Comparison of ENCODE assay signal across 8 cellular contexts in the genomic region with DNA sequence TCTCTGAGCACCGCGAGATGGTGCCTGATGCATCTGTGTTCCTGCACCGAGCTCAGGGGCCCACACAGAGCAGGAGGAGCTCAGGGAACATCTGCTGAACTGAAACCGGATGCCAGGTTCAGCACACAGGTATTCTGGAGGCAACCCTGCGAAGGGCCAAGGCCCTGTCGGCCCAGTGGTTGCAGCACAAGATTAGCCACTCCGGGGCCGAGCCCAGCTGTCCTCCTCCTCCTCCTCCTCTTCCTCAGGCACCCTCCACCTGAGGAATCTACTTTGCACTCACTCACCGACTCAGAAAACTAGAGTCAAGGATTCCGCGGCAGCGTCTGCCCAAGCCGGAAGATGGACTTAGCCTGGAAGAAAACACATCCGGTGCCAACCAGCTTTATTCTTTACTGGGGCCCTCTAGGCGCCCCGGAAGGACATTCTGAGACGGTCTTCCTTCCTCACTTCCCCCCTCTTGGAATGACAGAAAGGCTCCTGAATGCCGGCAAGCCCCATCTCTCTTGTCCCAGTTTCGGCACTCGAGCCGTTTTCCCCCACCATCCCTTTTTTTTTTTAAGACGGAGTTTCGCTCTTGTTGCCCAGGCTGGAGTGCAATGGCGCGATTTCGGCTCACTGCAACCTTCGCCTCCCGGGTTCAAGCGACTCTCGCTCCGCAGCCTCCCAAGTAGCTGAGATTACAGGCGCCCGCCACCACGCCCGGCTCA. TPM values are rescaled to one million over a fixed set of nuclear protein-coding genes. Genes with fewer than 3 reads are reported as not detected.
A peak's percentile ranks its signal among the peaks of the same experiment; 100 is the strongest.
DNase-seq lines count a peak whose midpoint lies in the region; ATAC-seq and TF ChIP-seq lines count a peak whose summit lies in the region.

A gene with protein sequence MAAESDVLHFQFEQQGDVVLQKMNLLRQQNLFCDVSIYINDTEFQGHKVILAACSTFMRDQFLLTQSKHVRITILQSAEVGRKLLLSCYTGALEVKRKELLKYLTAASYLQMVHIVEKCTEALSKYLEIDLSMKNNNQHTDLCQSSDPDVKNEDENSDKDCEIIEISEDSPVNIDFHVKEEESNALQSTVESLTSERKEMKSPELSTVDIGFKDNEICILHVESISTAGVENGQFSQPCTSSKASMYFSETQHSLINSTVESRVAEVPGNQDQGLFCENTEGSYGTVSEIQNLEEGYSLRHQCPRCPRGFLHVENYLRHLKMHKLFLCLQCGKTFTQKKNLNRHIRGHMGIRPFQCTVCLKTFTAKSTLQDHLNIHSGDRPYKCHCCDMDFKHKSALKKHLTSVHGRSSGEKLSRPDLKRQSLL (minus strand): TSS at position 360 of the 710 bp plus-strand sequence. CDS start 1,251 bp downstream, outside the sequence.

- peak within 1 kb of the TSS; percentile 74 for H3K4me2 ChIP-seq in IMR-90 (ENCODE audit: low read depth, low read length)

- H3K9me3 ChIP-seq in IMR-90 (ENCODE audit: control insufficient read depth, insufficient read depth, low read length): no peaks in the 10 kb centered on the region
- no peaks in the 10 kb centered on the region for H3K9me3 ChIP-seq in esophagus muscularis mucosa

- peak within 1 kb of the TSS; percentile 87 for H3K4me3 ChIP-seq in IMR-90 (ENCODE audit: insufficient read depth, low read depth, low read length)
- peak within 1 kb of the TSS; percentile 78 to 85 (median 78) for H3K4me3 ChIP-seq in esophagus muscularis mucosa

- CTCF ChIA-PET in IMR-90 (lab: Yijun Ruan, JAX): interaction anchor here (0.5 to 1.3 kb wide), 2 partner anchors 42 to 437 kb away, joined by 3 to 4 read pairs; no protein-coding TSS in a partner anchor

- H4K5ac ChIP-seq in IMR-90 (ENCODE audit: low read depth, low read length): peak within 1 kb of the TSS; percentile 99

- POLR2A ChIA-PET in IMR-90 (lab: Charles Lee; ENCODE audit: unreplicated experiment): interaction anchor here (0.6 to 0.7 kb wide), 3 partner anchors 19 to 392 kb away, joined by 3 to 8 read pairs (median 6); no protein-coding TSS in a partner anchor

- no peak within 1 kb of the TSS for H2BK20ac ChIP-seq in IMR-90 (ENCODE audit: low read depth, low read length)

- ATAC-seq in GM21529 (IDR thresholded peaks at IDR 0.05; ENCODE audit: unreplicated experiment): peak; percentile 98
- peak; percentile 97 for ATAC-seq in IMR-90 (ENCODE audit: low read depth)

- in situ Hi-C loops in IMR-90 (cut with MboI; ENCODE audit: low sequenced_read_pairs): no loop called here

- H3K18ac ChIP-seq in IMR-90 (ENCODE audit: low read depth, low read length): peak within 1 kb of the TSS; percentile 73

- no peak within 1 kb of the TSS; the same call in 2 of the 3 replicates for H2BK15ac ChIP-seq in IMR-90 (ENCODE audit: low read depth, low read length)

- intact Hi-C loops in IMR-90 (cut with micrococcal nuclease) (no loop called here), esophagus muscularis mucosa (cut with DNase I) (loop anchor here (5.0 kb wide), 1 partner anchor 79 kb away; no protein-coding TSS in a partner anchor)

- peaks cover 29 to 38% of the 10 kb centered on the region in 2 experiments for H3K79me1 ChIP-seq in IMR-90 (ENCODE audit: low read depth in 1 of 2, low read length in 2 of 2)

- no TSS peak for BruUV-seq in IMR-90 (replicated peaks; lab: Mats Ljungman, UMichigan)

- peaks cover 3% of the 10 kb centered on the region; the same call in 1 of the 2 replicates for H3K9me1 ChIP-seq in IMR-90 (ENCODE audit: insufficient read depth, low read length)

- H2AK5ac ChIP-seq in IMR-90 (ENCODE audit: low read depth, low read length): peak within 1 kb of the TSS; percentile 84

- peak within 1 kb of the TSS; percentile 92 for H3K27ac ChIP-seq in IMR-90 (ENCODE audit: insufficient read depth, low read length)
- H3K27ac ChIP-seq in esophagus muscularis mucosa (replicated peaks in 1 of 4): peak within 1 kb of the TSS; percentile 84 to 90 (median 86)

- TF ChIP-seq CTCF in IMR-90 (conservative IDR thresholded peaks at IDR 0.05; ENCODE audit: low read depth, low read length) (no peak), esophagus muscularis mucosa (IDR thresholded peaks at IDR 0.05) (no peak)

- H2BK120ac ChIP-seq in IMR-90 (ENCODE audit: low read depth, low read length): no peak within 1 kb of the TSS

- 1% methylated on average over 15 of the region's 35 CpGs; no CpG with 5 or more reads in 1 of the 2 experiments for WGBS in IMR-90 (ENCODE audit: extremely low coverage in 2 of 2, insufficient read length in 1 of 2), 2 experiments
- WGBS in esophagus muscularis mucosa: under 1% methylated on average over 33 of the region's 35 CpGs

- H4K91ac ChIP-seq in IMR-90 (ENCODE audit: insufficient read depth, low read depth, low read length): peak within 1 kb of the TSS; percentile 94

- dilution Hi-C loops in IMR-90 (cut with HindIII; ENCODE audit: low sequenced_read_pairs, unreplicated experiment): no loop called here

- peak within 1 kb of the TSS; percentile 84 for H3K23ac ChIP-seq in IMR-90 (ENCODE audit: low read depth, low read length)

- H2AK9ac ChIP-seq in IMR-90 (replicated peaks; ENCODE audit: low read depth, low read length, poor library complexity): peak within 1 kb of the TSS; percentile 93

- peak within 1 kb of the TSS; percentile 97 to 99 for H4K8ac ChIP-seq in IMR-90 (ENCODE audit: low read depth in 2 of 2, low read length in 2 of 2)

- H3K9ac ChIP-seq in IMR-90 (ENCODE audit: low read depth, low read length): peak within 1 kb of the TSS; percentile 95

- H2BK5ac ChIP-seq in IMR-90 (ENCODE audit: low read depth, low read length, poor library complexity, severe bottlenecking): peak within 1 kb of the TSS; percentile 85

- TF ChIP-seq POLR2A in IMR-90 (IDR thresholded peaks at IDR 0.05; ENCODE audit: low read depth, low read length): peak; percentile 69; the same call in 1 of the 2 replicates
- no peak for TF ChIP-seq POLR2A in esophagus muscularis mucosa (IDR thresholded peaks at IDR 0.05; ENCODE audit: low read depth)

- H3K36me3 ChIP-seq in IMR-90 (ENCODE audit: control insufficient read depth, insufficient read depth, low read length): peaks cover 6% of the 10 kb centered on the region
- peaks cover 7 to 26% (median 15%) of the 10 kb centered on the region in 4 donors for H3K36me3 ChIP-seq in esophagus muscularis mucosa

- H3K56ac ChIP-seq in IMR-90 (ENCODE audit: extremely low read depth, insufficient read depth, low read length): peak within 1 kb of the TSS; percentile 95

- TF ChIP-seq RAD21 in IMR-90 (IDR thresholded peaks at IDR 0.05; ENCODE audit: low read length): no peak

- H3K4ac ChIP-seq in IMR-90 (ENCODE audit: low read depth, low read length): peak within 1 kb of the TSS; percentile 95

- H3K4me1 ChIP-seq in IMR-90 (ENCODE audit: control insufficient read depth, insufficient read depth, low read length) (no peaks in the 10 kb centered on the region; the same call in 1 of the 2 replicates), esophagus muscularis mucosa (peaks cover 13 to 21% (median 17%) of the 10 kb centered on the region in 4 donors)

- no peak for TF ChIP-seq EP300 in esophagus muscularis mucosa (IDR thresholded peaks at IDR 0.05)

- H3K27me3 ChIP-seq in IMR-90 (ENCODE audit: control insufficient read depth, insufficient read depth, low read length) (no peaks in the 10 kb centered on the region), esophagus muscularis mucosa (no peaks in the 10 kb centered on the region)

- peak within 1 kb of the TSS; percentile 95 for H3K14ac ChIP-seq in IMR-90 (replicated peaks; ENCODE audit: low read depth, low read length)

- peak within 1 kb of the TSS; percentile 94 for H2AFZ ChIP-seq in IMR-90 (replicated peaks; ENCODE audit: low read length, poor library complexity)

- no peaks in the 10 kb centered on the region for H4K20me1 ChIP-seq in IMR-90 (ENCODE audit: insufficient read depth, low read length)

- peak; percentile 48 for DNase-seq in DMS153 treated with DMSO at 0.1 percent for 48 hours (lab: John Stamatoyannopoulos, UW; ENCODE audit: unreplicated experiment)
- DNase-seq in IMR-90: peak; percentile 81
- peak; percentile 53 for DNase-seq in OCI-M2 (lab: John Stamatoyannopoulos, UW; ENCODE audit: unreplicated experiment)
- peak; percentile 76 for DNase-seq in activated T-cell treated with anti-CD3 and anti-CD28 coated beads, Interleukin-2, amount 50 U/mL, for 1 hour
- peak; percentile 93 for DNase-seq in esophagus muscularis mucosa (ENCODE audit: extremely low spot score)
- DNase-seq in myocyte (ENCODE audit: low read depth): peak; percentile 90
- DNase-seq in stimulated activated naive CD4-positive, alpha-beta T cell (lab: John Stamatoyannopoulos, UW): peak; percentile 56 to 89 (median 74)

TF ChIP-seq in IMR-90, 13 proteins besides CTCF, POLR2A, EP300 and RAD21:
- TF ChIP-seq MXI1 (IDR thresholded peaks at IDR 0.05; ENCODE audit: borderline replicate concordance, low read depth, low read length) (no peak), MAZ (IDR thresholded peaks at IDR 0.05; ENCODE audit: borderline replicate concordance, low read depth, low read length) (peak; percentile 45; the same call in 1 of the 2 replicates)

RNA-seq across cellular contexts. Expression of the gene that starts here (rescaled TPM):
- total RNA-seq in IMR-90 (2012; rRNA removed): 11.7 and 16.7 TPM in 2 replicates
- polyA plus RNA-seq in IMR-90 (2012; rRNA removed): 1.8 and 2.6 TPM in 2 replicates
- polyA plus RNA-seq in IMR-90 (2012; cell fraction: cytosol; rRNA removed): 0.31 and 0.33 TPM in 2 replicates
- polyA plus RNA-seq in IMR-90 (2012; cell fraction: nucleus; rRNA removed; ENCODE audit: low replicate concordance): 0.15 and 0.88 TPM in 2 replicates
- total RNA-seq in esophagus muscularis mucosa: 10 to 100 TPM in 2 of 4 donors, 1 to 10 TPM in 2; 6.5 to 12.9 (median 9.5) TPM
- 14.4 and 17.1 TPM in 2 replicates for total RNA-seq in myocyte
- 4.1 TPM for polyA plus RNA-seq in myocyte (2012)

Comparison
In these comparisons a context has a peak if more than half of its experiments do, and no peak if none do; other contexts are left out.
1. Peak in every context shown above with its lines: DNase-seq, ATAC-seq, H3K4me3 ChIP-seq and H3K27ac ChIP-seq.